Comparison of ENCODE assay signal across 11 cellular contexts in the genomic region with DNA sequence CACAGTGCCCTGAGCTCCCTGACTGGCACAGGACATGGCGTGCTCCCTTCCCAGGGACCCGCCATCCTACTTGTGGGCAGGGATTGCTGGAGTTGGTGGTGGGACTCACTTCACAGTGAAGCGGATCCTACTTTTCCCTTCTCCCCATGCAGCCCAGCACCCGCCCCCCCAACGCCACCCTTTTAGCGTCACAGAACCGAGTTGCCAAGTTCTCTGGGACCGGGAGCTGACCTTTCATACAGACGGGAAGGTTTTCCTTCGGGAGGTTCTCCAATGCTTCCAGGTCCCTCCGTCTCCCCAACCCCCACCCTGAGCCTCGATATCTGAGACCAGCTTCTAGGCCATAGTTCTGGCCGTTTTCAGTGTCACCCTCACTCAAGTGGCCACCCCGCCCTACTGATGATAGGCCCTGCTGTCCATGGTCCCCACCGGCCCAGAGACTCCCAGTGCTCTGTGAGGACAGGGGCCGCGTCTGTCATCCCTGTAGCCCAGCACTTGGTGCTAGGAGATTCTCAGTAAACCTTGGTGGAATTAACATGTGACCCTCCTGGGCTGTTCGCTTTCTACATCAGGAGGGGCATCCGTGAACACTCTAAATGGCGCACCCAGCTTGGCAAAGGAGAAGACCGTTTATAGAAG. TPM values are rescaled to one million over a fixed set of nuclear protein-coding genes. Genes with fewer than 3 reads are reported as not detected.
DNase-seq lines count a peak whose midpoint lies in the region; ATAC-seq and TF ChIP-seq lines count a peak whose summit lies in the region.
"Had no signal": no experiment of that assay in that cellular context is flagged by ENCODE, and none has a peak within 500 bp of the region (broad histone marks: within the 10 kb centered on the region; RNA-seq: fewer than 3 reads in every experiment).

No MANE protein-coding gene starts in this region.

- peak overlapping the region; percentile 53 for H3K27ac Mint-ChIP-seq in activated CD4-positive, alpha-beta T cell treated with anti-CD3 and anti-CD28 coated beads, Interleukin-2, amount 10 ng/mL, durations not matched to agents 24 days and 14 days
- H3K27ac Mint-ChIP-seq in IgD-negative memory B cell (peak overlapping the region in 2 of 3 donors; percentile 15 to 39), neural progenitor cell (no peak overlapping the region)
- no peak overlapping the region for H3K27ac Mint-ChIP-seq in activated naive CD8-positive, alpha-beta T cell treated with anti-CD3 and anti-CD28 coated beads, Interleukin-2, amount 50 U/mL, for 24 hours

- H3K4me1 Mint-ChIP-seq in activated CD4-positive, alpha-beta T cell treated with anti-CD3 and anti-CD28 coated beads, Interleukin-2, amount 10 ng/mL, durations not matched to agents 24 days and 14 days = peaks cover 30% of the 10 kb centered on the region
- H3K4me1 Mint-ChIP-seq in IgD-negative memory B cell (peaks cover 0 to under 1% (median 0%) of the 10 kb centered on the region in 3 donors), neural progenitor cell (peaks cover 6% of the 10 kb centered on the region)
- H3K4me1 Mint-ChIP-seq in activated naive CD8-positive, alpha-beta T cell treated with anti-CD3 and anti-CD28 coated beads, Interleukin-2, amount 50 U/mL, for 24 hours = peaks cover 58% of the 10 kb centered on the region

- no peaks in the 10 kb centered on the region for H3K27me3 Mint-ChIP-seq in activated CD4-positive, alpha-beta T cell treated with anti-CD3 and anti-CD28 coated beads, Interleukin-2, amount 10 ng/mL, durations not matched to agents 24 days and 14 days
- H3K27me3 Mint-ChIP-seq in IgD-negative memory B cell (peaks cover 2% of the 10 kb centered on the region), neural progenitor cell (ENCODE audit: insufficient read depth, low read depth) (peaks cover 10% of the 10 kb centered on the region)
- no peaks in the 10 kb centered on the region for H3K27me3 Mint-ChIP-seq in activated naive CD8-positive, alpha-beta T cell treated with anti-CD3 and anti-CD28 coated beads, Interleukin-2, amount 50 U/mL, for 24 hours

- H3K4me3 Mint-ChIP-seq in activated CD4-positive, alpha-beta T cell treated with anti-CD3 and anti-CD28 coated beads, Interleukin-2, amount 10 ng/mL, durations not matched to agents 24 days and 14 days = peak overlapping the region; percentile 87
- H3K4me3 Mint-ChIP-seq in IgD-negative memory B cell = peak overlapping the region; percentile 12 to 83 (median 74)
- peak overlapping the region; percentile 80 for H3K4me3 Mint-ChIP-seq in activated naive CD8-positive, alpha-beta T cell treated with anti-CD3 and anti-CD28 coated beads, Interleukin-2, amount 50 U/mL, for 24 hours
- H3K4me3 Mint-ChIP-seq in neural progenitor cell = peak overlapping the region; percentile 85

- H3K9me3 ChIP-seq in neural progenitor cell (ENCODE audit: low read depth) = no peaks in the 10 kb centered on the region
- no peaks in the 10 kb centered on the region for H3K9me3 ChIP-seq in MG63
- H3K9me3 ChIP-seq: adrenal gland had no signal

- H3K9me3 Mint-ChIP-seq in activated CD4-positive, alpha-beta T cell treated with anti-CD3 and anti-CD28 coated beads, Interleukin-2, amount 10 ng/mL, durations not matched to agents 24 days and 14 days = no peaks in the 10 kb centered on the region
- H3K9me3 Mint-ChIP-seq in IgD-negative memory B cell (no peaks in the 10 kb centered on the region), neural progenitor cell (no peaks in the 10 kb centered on the region)
- H3K9me3 Mint-ChIP-seq in activated naive CD8-positive, alpha-beta T cell treated with anti-CD3 and anti-CD28 coated beads, Interleukin-2, amount 50 U/mL, for 24 hours = no peaks in the 10 kb centered on the region

- H3K79me2 ChIP-seq in neural progenitor cell (ENCODE audit: low read depth) = no peaks in the 10 kb centered on the region

- intact Hi-C loops in activated CD4-positive, alpha-beta T cell treated with anti-CD3 and anti-CD28 coated beads, Interleukin-2, amount 10 ng/mL, durations not matched to agents 24 days and 14 days (cut with micrococcal nuclease) = loop anchor here (2.0 to 5.0 kb wide), 4 partner anchors 19 to 179 kb away; no protein-coding TSS in a partner anchor

- peaks cover 7% of the 10 kb centered on the region for H3K4me1 ChIP-seq in neural progenitor cell

- no peak overlapping the region for H3K4me2 ChIP-seq in neural progenitor cell

- H3F3A ChIP-seq in neural progenitor cell (ENCODE audit: low read depth) = peaks cover 23% of the 10 kb centered on the region

- DNase-seq in activated CD4-positive, alpha-beta T cell treated with anti-CD3 and anti-CD28 coated beads, Interleukin-2, amount 10 ng/mL, durations not matched to agents 24 days and 14 days = no peak
- DNase-seq in activated CD4-positive, alpha-beta T cell treated with anti-CD3 and anti-CD28 coated beads, Interleukin-2, amount 50 U/mL, for 4 hours = no peak
- no peak for DNase-seq in activated naive CD8-positive, alpha-beta T cell treated with anti-CD3 and anti-CD28 coated beads, Interleukin-2, amount 50 U/mL, for 24 hours
- DNase-seq in neural progenitor cell (ENCODE audit: low spot score) = no peak
- no peak for DNase-seq in activated CD4-positive, CD25-positive, alpha-beta regulatory T cell treated with anti-CD3 and anti-CD28 coated beads, Interleukin-2, amount 50 U/mL, for 72 hours
- no peak for DNase-seq in MG63
- DNase-seq: activated CD8-positive, alpha-beta memory T cell treated with anti-CD3 and anti-CD28 coated beads for 24 hours; trophoblast cell had no signal

- H3K4me3 ChIP-seq in neural progenitor cell (no peak overlapping the region), MG63 (no peak overlapping the region)

- ATAC-seq in activated naive CD8-positive, alpha-beta T cell treated with anti-CD3 and anti-CD28 coated beads, Interleukin-2, amount 50 U/mL, for 24 hours = no peak
- ATAC-seq in GM21515 (IDR thresholded peaks at IDR 0.05; ENCODE audit: unreplicated experiment) = no peak

- TF ChIP-seq CTCF in neural progenitor cell (IDR thresholded peaks at IDR 0.05) = no peak

- peaks cover 23% of the 10 kb centered on the region for H4K20me1 ChIP-seq in neural progenitor cell (ENCODE audit: low read depth)

- H3K27me3 ChIP-seq in neural progenitor cell = peaks cover 62% of the 10 kb centered on the region
- no peaks in the 10 kb centered on the region for H3K27me3 ChIP-seq in MG63
- H3K27me3 ChIP-seq: adrenal gland had no signal

- H3K36me3 ChIP-seq in neural progenitor cell (no peaks in the 10 kb centered on the region), MG63 (no peaks in the 10 kb centered on the region)
- H3K36me3 ChIP-seq: adrenal gland had no signal

- no peak overlapping the region for H3K27ac ChIP-seq in neural progenitor cell

- H3K9ac ChIP-seq in neural progenitor cell = no peak overlapping the region

- H2AFZ ChIP-seq in neural progenitor cell (replicated peaks) = no peak overlapping the region

- peaks cover 3% of the 10 kb centered on the region for H3K36me3 Mint-ChIP-seq in activated CD4-positive, alpha-beta T cell treated with anti-CD3 and anti-CD28 coated beads, Interleukin-2, amount 10 ng/mL, durations not matched to agents 24 days and 14 days (ENCODE audit: low read depth)
- H3K36me3 Mint-ChIP-seq in IgD-negative memory B cell (no peaks in the 10 kb centered on the region), neural progenitor cell (no peaks in the 10 kb centered on the region)
- H3K36me3 Mint-ChIP-seq in activated naive CD8-positive, alpha-beta T cell treated with anti-CD3 and anti-CD28 coated beads, Interleukin-2, amount 50 U/mL, for 24 hours (ENCODE audit: low read depth) = peaks cover 1% of the 10 kb centered on the region

RNA-seq across cellular contexts. Expression of gene DNMT3A, which starts 1.6 kb away (rescaled TPM):
- total RNA-seq in activated CD4-positive, alpha-beta T cell treated with anti-CD3 and anti-CD28 coated beads, Interleukin-2, amount 10 ng/mL, durations not matched to agents 24 days and 14 days = 97.4 and 102 TPM in 2 replicates
- polyA plus RNA-seq in IgD-negative memory B cell = 4.9 TPM
- 46.5 and 81.1 TPM in 2 replicates for total RNA-seq in neural progenitor cell (ENCODE audit: low replicate concordance)
- 6.0 and 9.2 TPM in 2 replicates for total RNA-seq in MG63 (2014; rRNA removed; shearing (Covaris generic); ENCODE audit: low replicate concordance)

Comparison
In these comparisons a context has a peak if more than half of its experiments do, and no peak if none do; other contexts are left out.
1. H3K27ac Mint-ChIP-seq: peak in activated CD4-positive, alpha-beta T cell treated with anti-CD3 and anti-CD28 coated beads, Interleukin-2, amount 10 ng/mL, durations not matched to agents 24 days and 14 days (single experiment) and IgD-negative memory B cell (2 of 3); none in activated naive CD8-positive, alpha-beta T cell treated with anti-CD3 and anti-CD28 coated beads, Interleukin-2, amount 50 U/mL, for 24 hours (single experiment) and neural progenitor cell (single experiment).
2. Peak in every context shown above with its lines, with median percentiles within 50 percentile points of each other: H3K4me3 Mint-ChIP-seq.